9 cellular contexts compared by ENCODE assay signal in genomic region chr2:53751728-53752127, GRCh38. TPM values are rescaled to one million over a fixed set of nuclear protein-coding genes. Genes with fewer than 3 reads are reported as not detected.
DNase-seq lines count a peak whose midpoint lies in the region; ATAC-seq and TF ChIP-seq lines count a peak whose summit lies in the region.
"Had no signal": no experiment of that assay in that cellular context is flagged by ENCODE, and none has a peak within 500 bp of the region (broad histone marks: within the 10 kb centered on the region; RNA-seq: fewer than 3 reads in every experiment).

No MANE protein-coding gene starts in this region.

- H3K4me3 ChIP-seq in fibroblast of villous mesenchyme (ENCODE audit: low read depth, low read length) (no peak overlapping the region), vagina (no peak overlapping the region), sigmoid colon (no peak overlapping the region)

- ATAC-seq in GM18861 (IDR thresholded peaks at IDR 0.05; ENCODE audit: unreplicated experiment) (peak; percentile 97), GM21825 (IDR thresholded peaks at IDR 0.05; ENCODE audit: unreplicated experiment) (peak; percentile 83), HG03558 (IDR thresholded peaks at IDR 0.05; ENCODE audit: extremely low read depth, unreplicated experiment) (peak; percentile 91)

- H3K27me3 ChIP-seq in vagina: no peaks in the 10 kb centered on the region
- no peaks in the 10 kb centered on the region for H3K27me3 ChIP-seq in sigmoid colon

- TF ChIP-seq EP300 in sigmoid colon (IDR thresholded peaks at IDR 0.05): no peak

- H3K9me3 ChIP-seq in vagina (no peaks in the 10 kb centered on the region), sigmoid colon (no peaks in the 10 kb centered on the region)

- H3K36me3 ChIP-seq in vagina (peaks cover 0 to 17% of the 10 kb centered on the region in 2 donors), sigmoid colon (peaks cover 0 to 32% (median 8%) of the 10 kb centered on the region in 4 donors)

- no peak for TF ChIP-seq CTCF in fibroblast of villous mesenchyme (IDR thresholded peaks at IDR 0.05; ENCODE audit: insufficient read depth, low read depth, low read length)
- no peak for TF ChIP-seq CTCF in vagina (IDR thresholded peaks at IDR 0.05)
- TF ChIP-seq CTCF in sigmoid colon (IDR thresholded peaks at IDR 0.05): no peak

- TF ChIP-seq POLR2A in vagina (IDR thresholded peaks at IDR 0.05) (no peak), sigmoid colon (IDR thresholded peaks at IDR 0.05) (no peak)

- H3K4me1 ChIP-seq in vagina (peaks cover 17% of the 10 kb centered on the region), sigmoid colon (peaks cover 0 to 5% (median 0%) of the 10 kb centered on the region in 4 donors)

- DNase-seq in fibroblast of villous mesenchyme (ENCODE audit: low read depth) (peak; percentile 3), vagina (ENCODE audit: extremely low spot score in 2 of 2) (no peak), sigmoid colon (no peak), SK-N-DZ (ENCODE audit: low spot score) (no peak), germinal center (ENCODE audit: low spot score) (no peak)
- DNase-seq: small intestine had no signal

- intact Hi-C loops in vagina (cut with DNase I): no loop called here
- intact Hi-C loops in sigmoid colon (cut with DNase I): no loop called here

- WGBS in sigmoid colon, 2 donors: 72 to 83% methylated on average over 1 of the region's 1 CpG

- H3K27ac ChIP-seq in vagina (no peak overlapping the region), sigmoid colon (no peak overlapping the region)

RNA-seq across cellular contexts. Expression of gene CHAC2, which starts 15.9 kb away (rescaled TPM):
- total RNA-seq in fibroblast of villous mesenchyme: 1.9 and 5.2 TPM in 2 replicates
- total RNA-seq in vagina: 1.7 TPM
- total RNA-seq in sigmoid colon: 1 to 10 TPM in 3 of 4 donors, under 1 TPM in 1; 0.68 to 3.8 (median 2.4) TPM
- polyA plus RNA-seq in sigmoid colon: 1 to 10 TPM; 1.8 to 8.1 (median 7.5) TPM
- polyA plus RNA-seq in SK-N-DZ (2014; cell fraction: cytosol; rRNA removed): 14.8 and 19.1 TPM in 2 replicates
- 8.0 and 15.4 TPM in 2 replicates for polyA plus RNA-seq in SK-N-DZ (2014; cell fraction: nucleus; rRNA removed)

RNA-seq across cellular contexts. Expression of gene ASB3, which starts 35.0 kb away (rescaled TPM):
- 22.9 and 34.1 TPM in 2 replicates for total RNA-seq in fibroblast of villous mesenchyme
- 13.5 TPM for total RNA-seq in vagina
- 10 to 100 TPM; 14.4 to 25.7 (median 18.1) TPM for total RNA-seq in sigmoid colon
- 1 to 10 TPM; 2.8 to 6.6 (median 4.2) TPM for polyA plus RNA-seq in sigmoid colon
- 32.3 and 32.4 TPM in 2 replicates for polyA plus RNA-seq in SK-N-DZ (2014; cell fraction: cytosol; rRNA removed)
- 17.5 and 27.1 TPM in 2 replicates for polyA plus RNA-seq in SK-N-DZ (2014; cell fraction: nucleus; rRNA removed)

RNA-seq across cellular contexts. Expression of gene ERLEC1, which starts 35.1 kb away (rescaled TPM):
- total RNA-seq in fibroblast of villous mesenchyme: 125 and 145 TPM in 2 replicates
- 84.5 TPM for total RNA-seq in vagina
- total RNA-seq in sigmoid colon: 10 to 100 TPM; 23.5 to 69.2 (median 42.2) TPM
- polyA plus RNA-seq in sigmoid colon: 10 to 100 TPM; 23.4 to 35.4 (median 34.4) TPM
- 36.4 and 37.7 TPM in 2 replicates for polyA plus RNA-seq in SK-N-DZ (2014; cell fraction: cytosol; rRNA removed)
- 24.3 and 33.0 TPM in 2 replicates for polyA plus RNA-seq in SK-N-DZ (2014; cell fraction: nucleus; rRNA removed)
